In genomic region chr1:20381961-20382360, GRCh38 we compare ENCODE assay signal across 28 cellular contexts.
"Had no signal": no experiment of that assay in that cellular context is flagged by ENCODE, and none has a peak within 500 bp of the region (broad histone marks: within the 10 kb centered on the region; RNA-seq: fewer than 3 reads in every experiment).

No MANE protein-coding gene starts in this region.

- H3K27ac Mint-ChIP-seq: mesothelial cell of epicardium; naive B cell; natural killer cell; nephron progenitor cell; neural progenitor cell; progenitor cell of endocrine pancreas; stimulated activated naive CD8-positive, alpha-beta T cell treated with anti-CD3 and anti-CD28 coated beads, Interleukin-15, amount 100 ng/mL, for 72 hours; type B pancreatic cell had no signal

- H3K4me3 Mint-ChIP-seq: mesothelial cell of epicardium; naive B cell; natural killer cell; nephron progenitor cell; neural progenitor cell; stimulated activated memory B cell treated with anti-CD40 and anti-IgM and Interleukin-4, amounts not matched to agents 10 μg/mL and 1 μg/mL and 100 μg/mL, for 72 hours; stimulated activated naive CD8-positive, alpha-beta T cell treated with anti-CD3 and anti-CD28 coated beads, Interleukin-15, amount 100 ng/mL, for 72 hours; type B pancreatic cell had no signal

- H3K27ac ChIP-seq: left ventricle myocardium inferior, neural progenitor cell, neutrophil, ovary, right atrium auricular region, right lobe of liver, tibial nerve, uterus had no signal

- ATAC-seq: natural killer cell; right lobe of liver; stimulated activated memory B cell treated with anti-CD40 and anti-IgM and Interleukin-4, amounts not matched to agents 10 μg/mL and 1 μg/mL and 100 μg/mL, for 72 hours; stimulated activated naive CD8-positive, alpha-beta T cell treated with anti-CD3 and anti-CD28 coated beads, Interleukin-15, amount 100 ng/mL, for 72 hours had no signal

- H2AFZ ChIP-seq: neural progenitor cell had no signal

- H3K4me1 ChIP-seq: left ventricle myocardium inferior, right atrium auricular region, right lobe of liver, uterus had no signal

- H3K4me3 ChIP-seq: left ventricle myocardium inferior, lung, neural progenitor cell, ovary, right atrium auricular region, right lobe of liver, smooth muscle cell, tibial nerve, uterus had no signal

- H3K36me3 ChIP-seq: left ventricle myocardium inferior, neural progenitor cell, neutrophil, ovary, right atrium auricular region, right lobe of liver, tibial nerve, uterus had no signal

- H3K4me2 ChIP-seq: neural progenitor cell, smooth muscle cell had no signal

- H3K4me1 Mint-ChIP-seq: mesothelial cell of epicardium, naive B cell, nephron progenitor cell had no signal

- DNase-seq: hippocampal formation; kidney; left ventricle myocardium inferior; mesendoderm; naive B cell; natural killer cell; nephron progenitor cell; occipital lobe; ovary; right lobe of liver; stimulated activated CD4-positive, alpha-beta T cell treated with anti-CD3 and anti-CD28 coated beads, Interleukin-1b, Interleukin-23, amount 100 ng/mL, for 48 hours; stimulated activated CD4-positive, alpha-beta T cell treated with anti-CD3 and anti-CD28 coated beads, Interleukin-2, amount 100 ng/mL, for 48 hours; stimulated activated CD4-positive, alpha-beta T cell treated with anti-CD3 and anti-CD28 coated beads, Interleukin-4, amount 100 ng/mL, for 4 hours; stimulated activated CD8-positive, alpha-beta memory T cell treated with anti-CD3 and anti-CD28 coated beads, Interleukin-4, amount 100 ng/mL, for 48 hours; stimulated activated naive CD4-positive, alpha-beta T cell treated with Interleukin-2 at 50 U/mL for 16 hours; stimulated activated naive CD8-positive, alpha-beta T cell treated with anti-CD3 and anti-CD28 coated beads, Interleukin-15, amount 100 ng/mL, for 72 hours; substantia nigra; uterus had no signal

- H3K9me3 Mint-ChIP-seq: mesothelial cell of epicardium, nephron progenitor cell, neural progenitor cell, type B pancreatic cell had no signal

- H3K27me3 ChIP-seq: ovary, right lobe of liver, uterus had no signal

- H3K36me3 Mint-ChIP-seq: mesothelial cell of epicardium; naive B cell; natural killer cell; neural progenitor cell; stimulated activated memory B cell treated with anti-CD40 and anti-IgM and Interleukin-4, amounts not matched to agents 10 μg/mL and 1 μg/mL and 100 μg/mL, for 72 hours; type B pancreatic cell had no signal

- H3K9me3 ChIP-seq: left ventricle myocardium inferior, neutrophil, ovary, right atrium auricular region, right lobe of liver, tibial nerve, uterus had no signal
